ENCODE assay signal across 8 cellular contexts in genomic region chr6:117840541-117840983, GRCh38.
A peak's percentile ranks its signal among the peaks of the same experiment; 100 is the strongest.
DNase-seq lines count a peak whose midpoint lies in the region; ATAC-seq, FAIRE-seq and TF ChIP-seq lines count a peak whose summit lies in the region.

No MANE protein-coding gene starts in this region.

- H3K4me1 ChIP-seq in left lung = no peaks in the 10 kb centered on the region

- H3K4me3 Mint-ChIP-seq in nephron progenitor cell = no peak overlapping the region

- H3K9me3 ChIP-seq in WERI-Rb-1 (ENCODE audit: severe bottlenecking) (no peaks in the 10 kb centered on the region), left lung (peaks cover 0 to under 1% of the 10 kb centered on the region in 2 donors)

- H3K27ac ChIP-seq in WERI-Rb-1 = no peak overlapping the region
- no peak overlapping the region for H3K27ac ChIP-seq in left lung

- H3K27ac Mint-ChIP-seq in nephron progenitor cell = no peak overlapping the region

- intact Hi-C loops in left lung (cut with DNase I) = no loop called here

- peak; percentile 84 for FAIRE-seq in GM19239 (lab: Jason Lieb, UNC)

- no peaks in the 10 kb centered on the region for H3K36me3 Mint-ChIP-seq in nephron progenitor cell (ENCODE audit: low read depth)

- no peaks in the 10 kb centered on the region for H3K4me1 Mint-ChIP-seq in nephron progenitor cell

- H3K27me3 ChIP-seq in WERI-Rb-1 (ENCODE audit: insufficient read depth, low read depth, severe bottlenecking) = no peaks in the 10 kb centered on the region
- no peaks in the 10 kb centered on the region for H3K27me3 ChIP-seq in left lung

- no peak overlapping the region for H3K4me3 ChIP-seq in WERI-Rb-1 (ENCODE audit: low read depth, low read length)
- no peak overlapping the region for H3K4me3 ChIP-seq in left lung

- H3K36me3 ChIP-seq in WERI-Rb-1 (no peaks in the 10 kb centered on the region), left lung (no peaks in the 10 kb centered on the region)

- no peak for DNase-seq in GM19239 (ENCODE audit: insufficient read length, low spot score)
- peak; percentile 27 for DNase-seq in NCI-H128 (lab: John Stamatoyannopoulos, UW; ENCODE audit: unreplicated experiment)
- DNase-seq in WERI-Rb-1 = peak; percentile 31
- peak; percentile 12 for DNase-seq in nephron progenitor cell
- no peak for DNase-seq in DMS79 treated with DMSO at 0.1 percent for 48 hours (lab: John Stamatoyannopoulos, UW)
- no peak for DNase-seq in left lung

- no peak for ATAC-seq in GM21423 (IDR thresholded peaks at IDR 0.05; ENCODE audit: unreplicated experiment)
- ATAC-seq in HG02610 (IDR thresholded peaks at IDR 0.05; ENCODE audit: unreplicated experiment) = no peak
- ATAC-seq in left lung = no peak

- TF ChIP-seq CTCF in WERI-Rb-1 (IDR thresholded peaks at IDR 0.05; ENCODE audit: low read depth, low read length) = no peak
- peak; percentile 42 for TF ChIP-seq CTCF in nephron progenitor cell (IDR thresholded peaks at IDR 0.05)
- TF ChIP-seq CTCF in left lung (IDR thresholded peaks at IDR 0.05) = peak in 1 of 2 donors; percentile 11

- peaks cover 6% of the 10 kb centered on the region for H3K9me3 Mint-ChIP-seq in nephron progenitor cell

- H3K27me3 Mint-ChIP-seq in nephron progenitor cell (ENCODE audit: low read depth, poor library complexity) = no peaks in the 10 kb centered on the region

Comparison
In these comparisons a context has a peak if more than half of its experiments do, and no peak if none do; other contexts are left out.
1. DNase-seq: peak in NCI-H128 (single experiment), WERI-Rb-1 (single experiment) and nephron progenitor cell (single experiment); none in GM19239 (single experiment), DMS79 treated with DMSO at 0.1 percent for 48 hours (single experiment) and left lung (0 of 2).